In genomic region chr12:132106921-132107320, GRCh38 we compare ENCODE assay signal across 14 cellular contexts. TPM values are rescaled to one million over a fixed set of nuclear protein-coding genes. Genes with fewer than 3 reads are reported as not detected.
A peak's percentile ranks its signal among the peaks of the same experiment; 100 is the strongest.
DNase-seq lines count a peak whose midpoint lies in the region; ATAC-seq and TF ChIP-seq lines count a peak whose summit lies in the region.
"Had no signal": no experiment of that assay in that cellular context is flagged by ENCODE, and none has a peak within 500 bp of the region (broad histone marks: within the 10 kb centered on the region; RNA-seq: fewer than 3 reads in every experiment).

No MANE protein-coding gene starts in this region.

- no peak overlapping the region for H3K4me3 Mint-ChIP-seq in T-helper 2 cell treated with Interferon-gamma antibody and Interleukin-4, amounts not matched to agents 5 μg/mL and 100 μg/mL, for 36 hours
- H3K4me3 Mint-ChIP-seq: CD4-positive, alpha-beta T cell had no signal

- in situ Hi-C loops in brain microvascular endothelial cell (cut with HindIII; ENCODE audit: low pct_ligation_motif_present, low sequenced_read_pairs) (no loop called here), GM13977 (cut with MboI; ENCODE audit: low pct_unique_long_range_greater_than_20kb, low sequenced_read_pairs, unreplicated experiment) (no loop called here)

- peaks cover 3% of the 10 kb centered on the region for H3K4me1 Mint-ChIP-seq in T-helper 2 cell treated with Interferon-gamma antibody and Interleukin-4, amounts not matched to agents 5 μg/mL and 100 μg/mL, for 36 hours (ENCODE audit: low read depth)

- peak overlapping the region; percentile 39 for H3K27ac ChIP-seq in brain microvascular endothelial cell
- H3K27ac ChIP-seq in upper lobe of right lung, result no peak overlapping the region

- peaks cover 23% of the 10 kb centered on the region for H3K36me3 Mint-ChIP-seq in T-helper 2 cell treated with Interferon-gamma antibody and Interleukin-4, amounts not matched to agents 5 μg/mL and 100 μg/mL, for 36 hours (ENCODE audit: low read depth)

- H3K27me3 Mint-ChIP-seq in T-helper 2 cell treated with Interferon-gamma antibody and Interleukin-4, amounts not matched to agents 5 μg/mL and 100 μg/mL, for 36 hours (ENCODE audit: low read depth), result no peaks in the 10 kb centered on the region
- H3K27me3 Mint-ChIP-seq: CD4-positive, alpha-beta T cell had no signal

- no peaks in the 10 kb centered on the region for H3K27me3 ChIP-seq in brain microvascular endothelial cell (replicated peaks)
- H3K27me3 ChIP-seq in upper lobe of right lung, result no peaks in the 10 kb centered on the region

- TF ChIP-seq CTCF in brain microvascular endothelial cell (IDR thresholded peaks at IDR 0.05; ENCODE audit: low read depth, low read length, missing control alignments) (no peak), upper lobe of right lung (IDR thresholded peaks at IDR 0.05) (no peak), GM13977 (IDR thresholded peaks at IDR 0.05; ENCODE audit: extremely low read depth, insufficient read depth, missing control alignments) (no peak)

- H3K4me3 ChIP-seq in brain microvascular endothelial cell (ENCODE audit: low read depth, low read length) (no peak overlapping the region), upper lobe of right lung (no peak overlapping the region)
- H3K4me3 ChIP-seq: HAP-1 had no signal

- no peak for ATAC-seq in upper lobe of right lung
- no peak for ATAC-seq in HG02973 (IDR thresholded peaks at IDR 0.05; ENCODE audit: unreplicated experiment)

- no peaks in the 10 kb centered on the region for H3K4me1 ChIP-seq in upper lobe of right lung
- H3K4me1 ChIP-seq: HAP-1 had no signal

- H3K36me3 ChIP-seq in brain microvascular endothelial cell (replicated peaks) (peaks cover 30% of the 10 kb centered on the region), upper lobe of right lung (peaks cover 46% of the 10 kb centered on the region)

- H3K27ac Mint-ChIP-seq in T-helper 2 cell treated with Interferon-gamma antibody and Interleukin-4, amounts not matched to agents 5 μg/mL and 100 μg/mL, for 36 hours, result no peak overlapping the region
- H3K27ac Mint-ChIP-seq: CD4-positive, alpha-beta T cell had no signal

- H3K9me3 Mint-ChIP-seq in T-helper 2 cell treated with Interferon-gamma antibody and Interleukin-4, amounts not matched to agents 5 μg/mL and 100 μg/mL, for 36 hours, result no peaks in the 10 kb centered on the region
- H3K9me3 Mint-ChIP-seq: CD4-positive, alpha-beta T cell had no signal

- H3K9me3 ChIP-seq in upper lobe of right lung, result no peaks in the 10 kb centered on the region
- H3K9me3 ChIP-seq: HAP-1 had no signal

- intact Hi-C loops in upper lobe of right lung (cut with DNase I), result no loop called here

- peak; percentile 80 for DNase-seq in EH (ENCODE audit: low read depth)
- DNase-seq in HT1080 (ENCODE audit: low read depth), result peak; percentile 49
- DNase-seq in brain microvascular endothelial cell, result no peak
- peak; percentile 59 for DNase-seq in iris pigment epithelial cell (ENCODE audit: low read depth)
- no peak for DNase-seq in upper lobe of right lung
- DNase-seq in T-helper 2 cell treated with Interferon-gamma antibody and Interleukin-4, amounts not matched to agents 5 μg/mL and 100 μg/mL, for 36 hours (ENCODE audit: low spot score), result no peak
- DNase-seq in GM13977 (ENCODE audit: low spot score), result no peak
- DNase-seq: ACHN; CD4-positive, alpha-beta T cell; Karpas-422; NCI-H187; NCI-H748 treated with DMSO at 0.1 percent for 48 hours had no signal

RNA-seq across cellular contexts. Expression of gene DDX51, which starts 37.2 kb away (rescaled TPM):
- 10.5 and 11.8 TPM in 2 replicates for total RNA-seq in HT1080 (2014; rRNA removed; shearing (Covaris generic))
- 5.6 and 6.6 TPM in 2 replicates for polyA plus RNA-seq in HT1080 (2015; cell fraction: cytosol; rRNA removed)
- 34.2 and 56.3 TPM in 2 replicates for polyA plus RNA-seq in HT1080 (2015; cell fraction: nucleus; rRNA removed)
- 16.2 TPM for total RNA-seq in upper lobe of right lung

RNA-seq across cellular contexts. Expression of gene NOC4L, which starts 37.3 kb away (rescaled TPM):
- total RNA-seq in HT1080 (2014; rRNA removed; shearing (Covaris generic)), result 29.5 and 37.5 TPM in 2 replicates
- 25.7 and 32.8 TPM in 2 replicates for polyA plus RNA-seq in HT1080 (2015; cell fraction: cytosol; rRNA removed)
- 30.2 and 31.2 TPM in 2 replicates for polyA plus RNA-seq in HT1080 (2015; cell fraction: nucleus; rRNA removed)
- 16.5 TPM for total RNA-seq in upper lobe of right lung

Comparison
In these comparisons a context has a peak if more than half of its experiments do, and no peak if none do; other contexts are left out.
1. DNase-seq: peak in EH (single experiment), HT1080 (single experiment) and iris pigment epithelial cell (single experiment); none in brain microvascular endothelial cell (single experiment), upper lobe of right lung (single experiment), T-helper 2 cell treated with Interferon-gamma antibody and Interleukin-4, amounts not matched to agents 5 μg/mL and 100 μg/mL, for 36 hours (single experiment) and GM13977 (single experiment).